1 cellular context compared by ENCODE assay signal in the genomic region with DNA sequence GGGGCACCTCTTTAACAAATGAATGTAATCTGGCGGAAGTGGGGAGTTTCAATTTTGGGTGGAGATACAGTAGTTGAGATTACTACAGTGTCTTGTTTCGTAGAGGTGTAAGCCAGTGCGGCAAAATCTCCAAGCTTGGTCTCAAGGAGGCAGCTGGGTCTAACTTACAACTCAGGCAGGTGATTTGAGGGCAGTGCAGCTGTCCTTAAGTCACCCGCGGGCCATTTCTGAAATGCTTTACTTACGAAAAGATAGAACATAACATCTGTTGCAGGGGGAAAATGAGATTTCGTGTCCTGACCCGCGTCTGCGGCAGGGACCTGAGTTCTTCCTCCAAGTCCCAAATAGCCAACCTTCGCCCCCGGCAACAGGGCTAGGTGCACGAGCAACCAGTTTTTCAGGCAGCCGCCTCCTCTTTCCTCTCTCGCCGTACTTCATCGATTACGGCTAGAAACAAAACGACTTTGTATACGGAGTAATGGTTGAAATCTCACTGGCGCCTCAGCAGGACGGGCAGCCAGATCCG.
TF ChIP-seq lines count a peak whose summit lies in the region.

No MANE protein-coding gene starts in this region.

TF ChIP-seq in K562, 482 proteins besides CTCF, POLR2A, EP300 and RAD21 (continued from another document):
- TF ChIP-seq ZNF764 (CRISPR knock-in tag; IDR thresholded peaks at IDR 0.05; ENCODE audit: low read depth): no peak
- TF ChIP-seq, protein P1, sequence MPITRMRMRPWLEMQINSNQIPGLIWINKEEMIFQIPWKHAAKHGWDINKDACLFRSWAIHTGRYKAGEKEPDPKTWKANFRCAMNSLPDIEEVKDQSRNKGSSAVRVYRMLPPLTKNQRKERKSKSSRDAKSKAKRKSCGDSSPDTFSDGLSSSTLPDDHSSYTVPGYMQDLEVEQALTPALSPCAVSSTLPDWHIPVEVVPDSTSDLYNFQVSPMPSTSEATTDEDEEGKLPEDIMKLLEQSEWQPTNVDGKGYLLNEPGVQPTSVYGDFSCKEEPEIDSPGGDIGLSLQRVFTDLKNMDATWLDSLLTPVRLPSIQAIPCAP (CRISPR knock-in tag; IDR thresholded peaks at IDR 0.05; ENCODE audit: borderline replicate concordance): no peak
- TF ChIP-seq ZNF589 (CRISPR knock-in tag; IDR thresholded peaks at IDR 0.05; ENCODE audit: low read depth): peak; percentile 76; the same call in 1 of the 2 replicates
- no peak for TF ChIP-seq RBM22 (IDR thresholded peaks at IDR 0.05; ENCODE audit: low read depth, low read length, poor library complexity, severe bottlenecking)
- TF ChIP-seq ARNT (IDR thresholded peaks at IDR 0.05): peak in 1 of 2 experiments; percentile 61; a peak in 1 of 4 replicates
- peak; percentile 4; the same call in 1 of the 2 replicates for TF ChIP-seq ZNF592 (IDR thresholded peaks at IDR 0.05)
